18 cellular contexts compared by ENCODE assay signal in genomic region chr20:42846784-42847490, GRCh38.
"Had no signal": no experiment of that assay in that cellular context is flagged by ENCODE, and none has a peak within 500 bp of the region (broad histone marks: within the 10 kb centered on the region; RNA-seq: fewer than 3 reads in every experiment).

No MANE protein-coding gene starts in this region.

- H3K27ac ChIP-seq: adrenal gland, SK-N-MC, VCaP had no signal

- H3K36me3 ChIP-seq: adrenal gland had no signal

- H3K27ac Mint-ChIP-seq: activated CD8-positive, alpha-beta T cell treated with anti-CD3 and anti-CD28 coated beads, Interleukin-2, amount 10 ng/mL, durations not matched to agents 7 days and 5 days; activated naive CD8-positive, alpha-beta T cell treated with anti-CD3 and anti-CD28 coated beads, Interleukin-2, amount 10 ng/mL, durations not matched to agents 7 days and 5 days; T-cell had no signal

- DNase-seq: activated CD4-positive, alpha-beta T cell treated with anti-CD3 and anti-CD28 coated beads for 4 hours; activated CD4-positive, alpha-beta T cell treated with anti-CD3 and anti-CD28 coated beads, Interleukin-2, amount 50 U/mL, for 4 hours; activated CD8-positive, alpha-beta memory T cell treated with anti-CD3 and anti-CD28 coated beads, Interleukin-2, amount 50 U/mL, for 48 hours; activated CD8-positive, alpha-beta T cell treated with anti-CD3 and anti-CD28 coated beads, Interleukin-2, amount 10 ng/mL, durations not matched to agents 7 days and 5 days; activated naive CD4-positive, alpha-beta T cell treated with anti-CD3 and anti-CD28 coated beads, Interleukin-2, amount 50 U/mL, for 16 hours; activated naive CD8-positive, alpha-beta T cell treated with anti-CD3 and anti-CD28 coated beads, Interleukin-2, amount 10 ng/mL, durations not matched to agents 7 days and 5 days; activated T-cell treated with anti-CD3 and anti-CD28 coated beads, Interleukin-2, amount 50 U/mL, for 1 hour; adrenal gland; KG1; NCI-H1092; NCI-H1930; NCI-H2107; NCI-H2171 treated with DMSO at 0.1 percent for 48 hours; NCI-H226; SIG-M5; T-cell had no signal

- H3K4me1 ChIP-seq: adrenal gland had no signal

- H3K27me3 Mint-ChIP-seq: activated naive CD8-positive, alpha-beta T cell treated with anti-CD3 and anti-CD28 coated beads, Interleukin-2, amount 10 ng/mL, durations not matched to agents 7 days and 5 days; T-cell had no signal

- H3K4me3 Mint-ChIP-seq: activated CD8-positive, alpha-beta T cell treated with anti-CD3 and anti-CD28 coated beads, Interleukin-2, amount 10 ng/mL, durations not matched to agents 7 days and 5 days; activated naive CD8-positive, alpha-beta T cell treated with anti-CD3 and anti-CD28 coated beads, Interleukin-2, amount 10 ng/mL, durations not matched to agents 7 days and 5 days; T-cell had no signal

- H3K27me3 ChIP-seq: adrenal gland had no signal

- H3K36me3 Mint-ChIP-seq: activated naive CD8-positive, alpha-beta T cell treated with anti-CD3 and anti-CD28 coated beads, Interleukin-2, amount 10 ng/mL, durations not matched to agents 7 days and 5 days; T-cell had no signal

- ATAC-seq: activated CD8-positive, alpha-beta T cell treated with anti-CD3 and anti-CD28 coated beads, Interleukin-2, amount 10 ng/mL, durations not matched to agents 7 days and 5 days; T-cell had no signal

- H3K4me3 ChIP-seq: adrenal gland, SK-N-MC had no signal

- H3K9me3 ChIP-seq: adrenal gland had no signal

- H3K4me1 Mint-ChIP-seq: activated naive CD8-positive, alpha-beta T cell treated with anti-CD3 and anti-CD28 coated beads, Interleukin-2, amount 10 ng/mL, durations not matched to agents 7 days and 5 days; T-cell had no signal
